ENCODE assay signal across 19 cellular contexts in genomic region chr6:294656-295565, GRCh38. TPM values are rescaled to one million over a fixed set of nuclear protein-coding genes. Genes with fewer than 3 reads are reported as not detected.
DNase-seq lines count a peak whose midpoint lies in the region; ATAC-seq and TF ChIP-seq lines count a peak whose summit lies in the region.
"Had no signal": no experiment of that assay in that cellular context is flagged by ENCODE, and none has a peak within 500 bp of the region (broad histone marks: within the 10 kb centered on the region; RNA-seq: fewer than 3 reads in every experiment).

No MANE protein-coding gene starts in this region.

- H3K4me3 ChIP-seq in OCI-LY3 (ENCODE audit: low read length) (peak overlapping the region; percentile 46), epithelial cell of esophagus (ENCODE audit: low read length) (no peak overlapping the region), dorsolateral prefrontal cortex (no peak overlapping the region), HAP-1 (no peak overlapping the region)
- H3K4me3 ChIP-seq: A549, vagina had no signal

- peaks cover 35% of the 10 kb centered on the region for H4K20me1 ChIP-seq in OCI-LY3 (ENCODE audit: insufficient read depth, low read length)

- H3K9me3 ChIP-seq in OCI-LY3 (ENCODE audit: insufficient read depth, low read length) (no peaks in the 10 kb centered on the region), HAP-1 (peaks cover 6% of the 10 kb centered on the region)
- H3K9me3 ChIP-seq: A549, vagina had no signal

- H3K4me1 ChIP-seq in OCI-LY3 (ENCODE audit: low read length) = peaks cover 73% of the 10 kb centered on the region
- H3K4me1 ChIP-seq in HAP-1 = peaks cover 15% of the 10 kb centered on the region

- H3K9ac ChIP-seq in OCI-LY3 (ENCODE audit: low read length) = peak overlapping the region; percentile 92

- H3K27ac Mint-ChIP-seq in activated naive CD4-positive, alpha-beta T cell treated with anti-CD3 and anti-CD28 coated beads, Interleukin-2, amount 50 U/mL, for 24 hours = no peak overlapping the region
- H3K27ac Mint-ChIP-seq in stimulated activated memory B cell treated with anti-CD40 and anti-IgM and Interleukin-4, amounts not matched to agents 10 μg/mL and 1 μg/mL and 100 μg/mL, for 72 hours = no peak overlapping the region
- H3K27ac Mint-ChIP-seq: activated naive CD4-positive, alpha-beta T cell treated with anti-CD3 and anti-CD28 coated beads, Interleukin-2, amount 50 U/mL, for 72 hours had no signal

- no peaks in the 10 kb centered on the region for H3K36me3 Mint-ChIP-seq in activated naive CD4-positive, alpha-beta T cell treated with anti-CD3 and anti-CD28 coated beads, Interleukin-2, amount 50 U/mL, for 24 hours
- peaks cover 10% of the 10 kb centered on the region for H3K36me3 Mint-ChIP-seq in stimulated activated memory B cell treated with anti-CD40 and anti-IgM and Interleukin-4, amounts not matched to agents 10 μg/mL and 1 μg/mL and 100 μg/mL, for 72 hours

- H3K4me2 ChIP-seq in OCI-LY3 (ENCODE audit: low read length) = peak overlapping the region; percentile 63

- H3K9me3 Mint-ChIP-seq in activated naive CD4-positive, alpha-beta T cell treated with anti-CD3 and anti-CD28 coated beads, Interleukin-2, amount 50 U/mL, for 24 hours = no peaks in the 10 kb centered on the region
- no peaks in the 10 kb centered on the region for H3K9me3 Mint-ChIP-seq in stimulated activated memory B cell treated with anti-CD40 and anti-IgM and Interleukin-4, amounts not matched to agents 10 μg/mL and 1 μg/mL and 100 μg/mL, for 72 hours
- H3K9me3 Mint-ChIP-seq: activated naive CD4-positive, alpha-beta T cell treated with anti-CD3 and anti-CD28 coated beads, Interleukin-2, amount 50 U/mL, for 72 hours had no signal

- in situ Hi-C loops in HAP-1 (cut with MboI; ENCODE audit: low sequenced_read_pairs) = no loop called here

- no peak for ATAC-seq in stimulated activated memory B cell treated with anti-CD40 and anti-IgM and Interleukin-4, amounts not matched to agents 10 μg/mL and 1 μg/mL and 100 μg/mL, for 72 hours
- ATAC-seq in HG02623 (IDR thresholded peaks at IDR 0.05; ENCODE audit: unreplicated experiment) = no peak
- ATAC-seq: A549; activated naive CD4-positive, alpha-beta T cell treated with anti-CD3 and anti-CD28 coated beads, Interleukin-2, amount 50 U/mL, for 72 hours; stimulated activated naive CD8-positive, alpha-beta T cell treated with anti-CD3 and anti-CD28 coated beads, Interleukin-15, Interleukin-2, amounts not matched to agents 100 U/mL and 50 U/mL, for 24 hours had no signal

- no peak for DNase-seq in activated naive CD4-positive, alpha-beta T cell (lab: John Stamatoyannopoulos, UW)
- DNase-seq in epithelial cell of esophagus (ENCODE audit: low read depth) (peak; percentile 35), dorsolateral prefrontal cortex (no peak), HAP-1 (ENCODE audit: low spot score in 2 of 2) (no peak)
- DNase-seq: brain microvascular endothelial cell; CD8-positive, alpha-beta memory T cell; glutamatergic neuron; NCI-H1048; NCI-H524; stimulated activated CD4-positive, alpha-beta T cell treated with anti-CD3 and anti-CD28 coated beads, Interleukin-15, amount 100 ng/mL, for 24 hours; stimulated activated naive CD8-positive, alpha-beta T cell treated with anti-CD3 and anti-CD28 coated beads, Interleukin-15, Interleukin-2, amounts not matched to agents 100 U/mL and 50 U/mL, for 24 hours; T-helper 2 cell had no signal

- H3K4me1 Mint-ChIP-seq in activated naive CD4-positive, alpha-beta T cell treated with anti-CD3 and anti-CD28 coated beads, Interleukin-2, amount 50 U/mL, for 24 hours = peaks cover 61% of the 10 kb centered on the region
- H3K4me1 Mint-ChIP-seq in stimulated activated memory B cell treated with anti-CD40 and anti-IgM and Interleukin-4, amounts not matched to agents 10 μg/mL and 1 μg/mL and 100 μg/mL, for 72 hours = peaks cover 35% of the 10 kb centered on the region

- peaks cover 72% of the 10 kb centered on the region for H3K79me2 ChIP-seq in OCI-LY3 (ENCODE audit: low read length)

- H3K27me3 ChIP-seq in OCI-LY3 (ENCODE audit: low read depth, low read length) (no peaks in the 10 kb centered on the region), dorsolateral prefrontal cortex (peaks cover 0 to 2% (median 0%) of the 10 kb centered on the region in 45 donors), HAP-1 (ENCODE audit: low read depth) (no peaks in the 10 kb centered on the region)
- H3K27me3 ChIP-seq: brain microvascular endothelial cell, vagina had no signal

- no peak overlapping the region for H2AFZ ChIP-seq in OCI-LY3 (ENCODE audit: low read depth, low read length)

- intact Hi-C loops in dorsolateral prefrontal cortex (cut with DNase I) = loop anchor here (5.0 to 10.0 kb wide), 4 partner anchors 37 to 220 kb away; no protein-coding TSS in a partner anchor

- no peak for TF ChIP-seq CTCF in OCI-LY3 (IDR thresholded peaks at IDR 0.05; ENCODE audit: low read depth, low read length)
- TF ChIP-seq CTCF in epithelial cell of esophagus (IDR thresholded peaks at IDR 0.05; ENCODE audit: insufficient read depth, low read depth, low read length, missing control alignments) = no peak
- TF ChIP-seq CTCF in dorsolateral prefrontal cortex (IDR thresholded peaks at IDR 0.05 in 54 of 56, conservative IDR thresholded peaks at IDR 0.05 in 2 of 56; ENCODE audit: low read depth in 1 of 56, partially characterized antibody in 56 of 56) = no peak

- no peaks in the 10 kb centered on the region for H3K27me3 Mint-ChIP-seq in activated naive CD4-positive, alpha-beta T cell treated with anti-CD3 and anti-CD28 coated beads, Interleukin-2, amount 50 U/mL, for 24 hours
- H3K27me3 Mint-ChIP-seq in stimulated activated memory B cell treated with anti-CD40 and anti-IgM and Interleukin-4, amounts not matched to agents 10 μg/mL and 1 μg/mL and 100 μg/mL, for 72 hours = no peaks in the 10 kb centered on the region

- peak overlapping the region; percentile 0 for H3K4me3 Mint-ChIP-seq in activated naive CD4-positive, alpha-beta T cell treated with anti-CD3 and anti-CD28 coated beads, Interleukin-2, amount 50 U/mL, for 24 hours
- H3K4me3 Mint-ChIP-seq in stimulated activated memory B cell treated with anti-CD40 and anti-IgM and Interleukin-4, amounts not matched to agents 10 μg/mL and 1 μg/mL and 100 μg/mL, for 72 hours = peak overlapping the region; percentile 58

- H3K36me3 ChIP-seq in OCI-LY3 (replicated peaks; ENCODE audit: low read depth, low read length) = peaks cover 15% of the 10 kb centered on the region
- H3K36me3 ChIP-seq in HAP-1 (replicated peaks) = no peaks in the 10 kb centered on the region
- H3K36me3 ChIP-seq: brain microvascular endothelial cell, vagina had no signal

- H3K27ac ChIP-seq in OCI-LY3 (ENCODE audit: low read length) (peak overlapping the region; percentile 44), dorsolateral prefrontal cortex (peak overlapping the region in 15 of 59 donors; percentile 8 to 98 (median 80))
- H3K27ac ChIP-seq: A549, brain microvascular endothelial cell, vagina had no signal

RNA-seq across cellular contexts. Expression of gene DUSP22, which starts 2.6 kb away (rescaled TPM):
- total RNA-seq in dorsolateral prefrontal cortex = 10 to 100 TPM; 41.2 to 72.5 (median 53.5) TPM
